ENCODE assay signal across 1 cellular context in the genomic region with DNA sequence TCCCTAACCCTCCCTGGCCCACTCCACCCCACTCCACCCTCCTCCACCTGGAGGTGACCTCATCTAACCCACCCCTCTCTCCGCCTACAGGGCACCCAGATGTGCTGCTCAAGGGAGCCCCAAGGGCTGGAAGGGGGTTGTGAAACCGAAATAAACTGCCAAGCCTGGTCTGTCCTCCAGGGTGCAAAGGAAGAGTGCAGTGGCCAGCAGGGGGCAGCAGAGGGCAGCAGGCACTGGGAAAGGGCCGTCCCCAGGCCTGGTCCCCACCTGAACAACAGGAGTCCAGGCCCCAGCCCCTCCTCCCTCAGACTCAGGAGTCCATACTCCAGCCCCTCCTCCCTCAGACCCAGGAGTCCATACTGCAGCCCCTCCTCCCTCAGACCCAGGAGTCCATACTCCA.
TF ChIP-seq lines count a peak whose summit lies in the region.

No MANE protein-coding gene starts in this region.

TF ChIP-seq in HepG2, 621 proteins besides CTCF, POLR2A, EP300 and RAD21 (continued from another document and continues in another):
- TF ChIP-seq, protein P1, sequence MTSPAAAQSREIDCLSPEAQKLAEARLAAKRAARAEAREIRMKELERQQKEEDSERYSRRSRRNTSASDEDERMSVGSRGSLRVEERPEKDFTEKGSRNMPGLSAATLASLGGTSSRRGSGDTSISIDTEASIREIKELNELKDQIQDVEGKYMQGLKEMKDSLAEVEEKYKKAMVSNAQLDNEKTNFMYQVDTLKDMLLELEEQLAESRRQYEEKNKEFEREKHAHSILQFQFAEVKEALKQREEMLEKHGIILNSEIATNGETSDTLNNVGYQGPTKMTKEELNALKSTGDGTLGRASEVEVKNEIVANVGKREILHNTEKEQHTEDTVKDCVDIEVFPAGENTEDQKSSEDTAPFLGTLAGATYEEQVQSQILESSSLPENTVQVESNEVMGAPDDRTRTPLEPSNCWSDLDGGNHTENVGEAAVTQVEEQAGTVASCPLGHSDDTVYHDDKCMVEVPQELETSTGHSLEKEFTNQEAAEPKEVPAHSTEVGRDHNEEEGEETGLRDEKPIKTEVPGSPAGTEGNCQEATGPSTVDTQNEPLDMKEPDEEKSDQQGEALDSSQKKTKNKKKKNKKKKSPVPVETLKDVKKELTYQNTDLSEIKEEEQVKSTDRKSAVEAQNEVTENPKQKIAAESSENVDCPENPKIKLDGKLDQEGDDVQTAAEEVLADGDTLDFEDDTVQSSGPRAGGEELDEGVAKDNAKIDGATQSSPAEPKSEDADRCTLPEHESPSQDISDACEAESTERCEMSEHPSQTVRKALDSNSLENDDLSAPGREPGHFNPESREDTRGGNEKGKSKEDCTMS (CRISPR knock-in tag; conservative IDR thresholded peaks at IDR 0.05): no peak
- no peak for TF ChIP-seq TRIM24 (CRISPR knock-in tag; IDR thresholded peaks at IDR 0.05)
- TF ChIP-seq, protein P2, sequence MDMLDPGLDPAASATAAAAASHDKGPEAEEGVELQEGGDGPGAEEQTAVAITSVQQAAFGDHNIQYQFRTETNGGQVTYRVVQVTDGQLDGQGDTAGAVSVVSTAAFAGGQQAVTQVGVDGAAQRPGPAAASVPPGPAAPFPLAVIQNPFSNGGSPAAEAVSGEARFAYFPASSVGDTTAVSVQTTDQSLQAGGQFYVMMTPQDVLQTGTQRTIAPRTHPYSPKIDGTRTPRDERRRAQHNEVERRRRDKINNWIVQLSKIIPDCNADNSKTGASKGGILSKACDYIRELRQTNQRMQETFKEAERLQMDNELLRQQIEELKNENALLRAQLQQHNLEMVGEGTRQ (IDR thresholded peaks at IDR 0.05; ENCODE audit: low read depth, low read length): no peak
- TF ChIP-seq, protein P2 (CRISPR knock-in tag; IDR thresholded peaks at IDR 0.05; ENCODE audit: borderline replicate concordance): no peak
- TF ChIP-seq ZBTB7A (CRISPR knock-in tag; IDR thresholded peaks at IDR 0.05): 0 out of 2 replicates have a peak, but pooled peaks have one; percentile 61
- no peak for TF ChIP-seq SP4 (CRISPR knock-in tag; IDR thresholded peaks at IDR 0.05)
- TF ChIP-seq, protein P3, sequence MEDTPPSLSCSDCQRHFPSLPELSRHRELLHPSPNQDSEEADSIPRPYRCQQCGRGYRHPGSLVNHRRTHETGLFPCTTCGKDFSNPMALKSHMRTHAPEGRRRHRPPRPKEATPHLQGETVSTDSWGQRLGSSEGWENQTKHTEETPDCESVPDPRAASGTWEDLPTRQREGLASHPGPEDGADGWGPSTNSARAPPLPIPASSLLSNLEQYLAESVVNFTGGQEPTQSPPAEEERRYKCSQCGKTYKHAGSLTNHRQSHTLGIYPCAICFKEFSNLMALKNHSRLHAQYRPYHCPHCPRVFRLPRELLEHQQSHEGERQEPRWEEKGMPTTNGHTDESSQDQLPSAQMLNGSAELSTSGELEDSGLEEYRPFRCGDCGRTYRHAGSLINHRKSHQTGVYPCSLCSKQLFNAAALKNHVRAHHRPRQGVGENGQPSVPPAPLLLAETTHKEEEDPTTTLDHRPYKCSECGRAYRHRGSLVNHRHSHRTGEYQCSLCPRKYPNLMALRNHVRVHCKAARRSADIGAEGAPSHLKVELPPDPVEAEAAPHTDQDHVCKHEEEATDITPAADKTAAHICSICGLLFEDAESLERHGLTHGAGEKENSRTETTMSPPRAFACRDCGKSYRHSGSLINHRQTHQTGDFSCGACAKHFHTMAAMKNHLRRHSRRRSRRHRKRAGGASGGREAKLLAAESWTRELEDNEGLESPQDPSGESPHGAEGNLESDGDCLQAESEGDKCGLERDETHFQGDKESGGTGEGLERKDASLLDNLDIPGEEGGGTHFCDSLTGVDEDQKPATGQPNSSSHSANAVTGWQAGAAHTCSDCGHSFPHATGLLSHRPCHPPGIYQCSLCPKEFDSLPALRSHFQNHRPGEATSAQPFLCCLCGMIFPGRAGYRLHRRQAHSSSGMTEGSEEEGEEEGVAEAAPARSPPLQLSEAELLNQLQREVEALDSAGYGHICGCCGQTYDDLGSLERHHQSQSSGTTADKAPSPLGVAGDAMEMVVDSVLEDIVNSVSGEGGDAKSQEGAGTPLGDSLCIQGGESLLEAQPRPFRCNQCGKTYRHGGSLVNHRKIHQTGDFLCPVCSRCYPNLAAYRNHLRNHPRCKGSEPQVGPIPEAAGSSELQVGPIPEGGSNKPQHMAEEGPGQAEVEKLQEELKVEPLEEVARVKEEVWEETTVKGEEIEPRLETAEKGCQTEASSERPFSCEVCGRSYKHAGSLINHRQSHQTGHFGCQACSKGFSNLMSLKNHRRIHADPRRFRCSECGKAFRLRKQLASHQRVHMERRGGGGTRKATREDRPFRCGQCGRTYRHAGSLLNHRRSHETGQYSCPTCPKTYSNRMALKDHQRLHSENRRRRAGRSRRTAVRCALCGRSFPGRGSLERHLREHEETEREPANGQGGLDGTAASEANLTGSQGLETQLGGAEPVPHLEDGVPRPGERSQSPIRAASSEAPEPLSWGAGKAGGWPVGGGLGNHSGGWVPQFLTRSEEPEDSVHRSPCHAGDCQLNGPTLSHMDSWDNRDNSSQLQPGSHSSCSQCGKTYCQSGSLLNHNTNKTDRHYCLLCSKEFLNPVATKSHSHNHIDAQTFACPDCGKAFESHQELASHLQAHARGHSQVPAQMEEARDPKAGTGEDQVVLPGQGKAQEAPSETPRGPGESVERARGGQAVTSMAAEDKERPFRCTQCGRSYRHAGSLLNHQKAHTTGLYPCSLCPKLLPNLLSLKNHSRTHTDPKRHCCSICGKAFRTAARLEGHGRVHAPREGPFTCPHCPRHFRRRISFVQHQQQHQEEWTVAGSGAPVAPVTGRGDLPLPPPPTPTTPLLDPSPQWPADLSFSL (CRISPR knock-in tag; IDR thresholded peaks at IDR 0.05): no peak
- TF ChIP-seq XBP1 (CRISPR knock-in tag; IDR thresholded peaks at IDR 0.05): no peak
- TF ChIP-seq, protein P4, sequence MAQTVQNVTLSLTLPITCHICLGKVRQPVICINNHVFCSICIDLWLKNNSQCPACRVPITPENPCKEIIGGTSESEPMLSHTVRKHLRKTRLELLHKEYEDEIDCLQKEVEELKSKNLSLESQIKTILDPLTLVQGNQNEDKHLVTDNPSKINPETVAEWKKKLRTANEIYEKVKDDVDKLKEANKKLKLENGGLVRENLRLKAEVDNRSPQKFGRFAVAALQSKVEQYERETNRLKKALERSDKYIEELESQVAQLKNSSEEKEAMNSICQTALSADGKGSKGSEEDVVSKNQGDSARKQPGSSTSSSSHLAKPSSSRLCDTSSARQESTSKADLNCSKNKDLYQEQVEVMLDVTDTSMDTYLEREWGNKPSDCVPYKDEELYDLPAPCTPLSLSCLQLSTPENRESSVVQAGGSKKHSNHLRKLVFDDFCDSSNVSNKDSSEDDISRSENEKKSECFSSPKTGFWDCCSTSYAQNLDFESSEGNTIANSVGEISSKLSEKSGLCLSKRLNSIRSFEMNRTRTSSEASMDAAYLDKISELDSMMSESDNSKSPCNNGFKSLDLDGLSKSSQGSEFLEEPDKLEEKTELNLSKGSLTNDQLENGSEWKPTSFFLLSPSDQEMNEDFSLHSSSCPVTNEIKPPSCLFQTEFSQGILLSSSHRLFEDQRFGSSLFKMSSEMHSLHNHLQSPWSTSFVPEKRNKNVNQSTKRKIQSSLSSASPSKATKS (CRISPR knock-in tag; IDR thresholded peaks at IDR 0.05): no peak
- no peak for TF ChIP-seq TMF1 (CRISPR knock-in tag; IDR thresholded peaks at IDR 0.05; ENCODE audit: low read depth)
- no peak for TF ChIP-seq MYPOP (CRISPR knock-in tag; IDR thresholded peaks at IDR 0.05)
- no peak for TF ChIP-seq JDP2 (CRISPR knock-in tag; IDR thresholded peaks at IDR 0.05; ENCODE audit: borderline replicate concordance)
- no peak for TF ChIP-seq BRD4 (CRISPR knock-in tag; IDR thresholded peaks at IDR 0.05)
- TF ChIP-seq, protein P5, sequence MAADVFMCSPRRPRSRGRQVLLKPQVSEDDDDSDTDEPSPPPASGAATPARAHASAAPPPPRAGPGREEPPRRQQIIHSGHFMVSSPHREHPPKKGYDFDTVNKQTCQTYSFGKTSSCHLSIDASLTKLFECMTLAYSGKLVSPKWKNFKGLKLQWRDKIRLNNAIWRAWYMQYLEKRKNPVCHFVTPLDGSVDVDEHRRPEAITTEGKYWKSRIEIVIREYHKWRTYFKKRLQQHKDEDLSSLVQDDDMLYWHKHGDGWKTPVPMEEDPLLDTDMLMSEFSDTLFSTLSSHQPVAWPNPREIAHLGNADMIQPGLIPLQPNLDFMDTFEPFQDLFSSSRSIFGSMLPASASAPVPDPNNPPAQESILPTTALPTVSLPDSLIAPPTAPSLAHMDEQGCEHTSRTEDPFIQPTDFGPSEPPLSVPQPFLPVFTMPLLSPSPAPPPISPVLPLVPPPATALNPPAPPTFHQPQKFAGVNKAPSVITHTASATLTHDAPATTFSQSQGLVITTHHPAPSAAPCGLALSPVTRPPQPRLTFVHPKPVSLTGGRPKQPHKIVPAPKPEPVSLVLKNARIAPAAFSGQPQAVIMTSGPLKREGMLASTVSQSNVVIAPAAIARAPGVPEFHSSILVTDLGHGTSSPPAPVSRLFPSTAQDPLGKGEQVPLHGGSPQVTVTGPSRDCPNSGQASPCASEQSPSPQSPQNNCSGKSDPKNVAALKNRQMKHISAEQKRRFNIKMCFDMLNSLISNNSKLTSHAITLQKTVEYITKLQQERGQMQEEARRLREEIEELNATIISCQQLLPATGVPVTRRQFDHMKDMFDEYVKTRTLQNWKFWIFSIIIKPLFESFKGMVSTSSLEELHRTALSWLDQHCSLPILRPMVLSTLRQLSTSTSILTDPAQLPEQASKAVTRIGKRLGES (CRISPR knock-in tag; IDR thresholded peaks at IDR 0.05; ENCODE audit: borderline replicate concordance): no peak
- TF ChIP-seq, protein P6, sequence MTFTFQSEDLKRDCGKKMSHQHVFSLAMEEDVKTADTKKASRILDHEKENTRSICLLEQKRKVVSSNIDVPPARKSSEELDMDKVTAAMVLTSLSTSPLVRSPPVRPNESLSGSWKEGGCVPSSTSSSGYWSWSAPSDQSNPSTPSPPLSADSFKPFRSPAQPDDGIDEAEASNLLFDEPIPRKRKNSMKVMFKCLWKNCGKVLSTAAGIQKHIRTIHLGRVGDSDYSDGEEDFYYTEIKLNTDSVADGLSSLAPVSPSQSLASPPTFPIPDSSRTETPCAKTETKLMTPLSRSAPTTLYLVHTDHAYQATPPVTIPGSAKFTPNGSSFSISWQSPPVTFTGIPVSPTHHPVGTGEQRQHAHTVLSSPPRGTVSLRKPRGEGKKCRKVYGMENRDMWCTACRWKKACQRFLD (CRISPR knock-in tag; IDR thresholded peaks at IDR 0.05; ENCODE audit: borderline replicate concordance): no peak
- TF ChIP-seq ZC3H13 (CRISPR knock-in tag; IDR thresholded peaks at IDR 0.05): no peak
- TF ChIP-seq ZNF607 (CRISPR knock-in tag; IDR thresholded peaks at IDR 0.05; ENCODE audit: borderline replicate concordance): no peak
- peak; percentile 46; the same call in 1 of the 2 replicates for TF ChIP-seq PHF8 (CRISPR knock-in tag; IDR thresholded peaks at IDR 0.05)
- 0 out of 2 replicates have a peak, but pooled peaks have one; percentile 20 for TF ChIP-seq KLF6 (CRISPR knock-in tag; IDR thresholded peaks at IDR 0.05)
- no peak for TF ChIP-seq ZNF776 (CRISPR knock-in tag; IDR thresholded peaks at IDR 0.05)
- TF ChIP-seq, protein P7, sequence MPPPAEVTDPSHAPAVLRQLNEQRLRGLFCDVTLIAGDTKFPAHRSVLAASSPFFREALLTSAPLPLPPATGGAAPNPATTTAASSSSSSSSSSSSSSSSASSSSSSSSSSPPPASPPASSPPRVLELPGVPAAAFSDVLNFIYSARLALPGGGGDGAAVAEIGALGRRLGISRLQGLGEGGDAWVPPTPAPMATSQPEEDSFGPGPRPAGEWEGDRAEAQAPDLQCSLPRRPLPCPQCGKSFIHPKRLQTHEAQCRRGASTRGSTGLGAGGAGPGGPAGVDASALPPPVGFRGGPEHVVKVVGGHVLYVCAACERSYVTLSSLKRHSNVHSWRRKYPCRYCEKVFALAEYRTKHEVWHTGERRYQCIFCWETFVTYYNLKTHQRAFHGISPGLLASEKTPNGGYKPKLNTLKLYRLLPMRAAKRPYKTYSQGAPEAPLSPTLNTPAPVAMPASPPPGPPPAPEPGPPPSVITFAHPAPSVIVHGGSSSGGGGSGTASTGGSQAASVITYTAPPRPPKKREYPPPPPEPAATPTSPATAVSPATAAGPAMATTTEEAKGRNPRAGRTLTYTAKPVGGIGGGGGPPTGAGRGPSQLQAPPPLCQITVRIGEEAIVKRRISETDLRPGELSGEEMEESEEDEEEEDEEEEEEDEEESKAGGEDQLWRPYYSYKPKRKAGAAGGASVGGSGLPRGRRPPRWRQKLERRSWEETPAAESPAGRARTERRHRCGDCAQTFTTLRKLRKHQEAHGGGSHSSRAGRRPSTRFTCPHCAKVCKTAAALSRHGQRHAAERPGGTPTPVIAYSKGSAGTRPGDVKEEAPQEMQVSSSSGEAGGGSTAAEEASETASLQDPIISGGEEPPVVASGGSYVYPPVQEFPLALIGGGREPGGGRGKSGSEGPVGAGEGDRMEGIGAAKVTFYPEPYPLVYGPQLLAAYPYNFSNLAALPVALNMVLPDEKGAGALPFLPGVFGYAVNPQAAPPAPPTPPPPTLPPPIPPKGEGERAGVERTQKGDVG (CRISPR knock-in tag; IDR thresholded peaks at IDR 0.05; ENCODE audit: borderline replicate concordance): no peak
- TF ChIP-seq PITX1 (CRISPR knock-in tag; IDR thresholded peaks at IDR 0.05): no peak
- no peak for TF ChIP-seq EEA1 (CRISPR knock-in tag; IDR thresholded peaks at IDR 0.05; ENCODE audit: borderline replicate concordance)
